ENCODE assay signal across 1 cellular context in the genomic region with DNA sequence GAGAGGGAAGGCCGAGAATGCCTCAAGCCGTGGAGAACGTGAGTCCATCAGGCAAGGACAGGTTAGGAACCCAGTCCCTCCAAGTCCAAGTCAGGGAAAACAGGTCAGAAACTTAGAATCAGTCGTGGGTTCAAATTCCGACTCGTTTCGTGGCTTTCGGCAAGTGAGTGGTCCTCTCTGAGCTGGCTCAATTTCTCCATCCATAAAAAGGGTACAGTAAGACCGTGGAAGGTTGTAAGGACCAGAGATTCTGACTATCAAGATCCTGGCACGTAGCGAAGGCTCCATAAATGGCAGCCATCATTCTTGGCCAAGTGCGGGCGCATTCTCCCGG.
TF ChIP-seq lines count a peak whose summit lies in the region.

No MANE protein-coding gene starts in this region.

TF ChIP-seq in SK-N-SH, 30 proteins besides CTCF, POLR2A, EP300 and RAD21 (continued from another document):
- TF ChIP-seq USF1 (IDR thresholded peaks at IDR 0.05; ENCODE audit: borderline replicate concordance, low read depth) (no peak), MXI1 (IDR thresholded peaks at IDR 0.05; ENCODE audit: low read depth, low read length) (no peak), ELF1 (IDR thresholded peaks at IDR 0.05) (no peak), CHD2 (IDR thresholded peaks at IDR 0.05; ENCODE audit: low read length, partially characterized antibody) (no peak), NRF1 (IDR thresholded peaks at IDR 0.05; ENCODE audit: low read depth, low read length) (no peak), RXRA (IDR thresholded peaks at IDR 0.05; ENCODE audit: borderline replicate concordance, low read depth) (no peak), NFIC (IDR thresholded peaks at IDR 0.05; ENCODE audit: borderline replicate concordance) (no peak), FOXM1 (IDR thresholded peaks at IDR 0.05; ENCODE audit: low read depth) (no peak), RFX5 (IDR thresholded peaks at IDR 0.05; ENCODE audit: low read length) (no peak), TAF1 (IDR thresholded peaks at IDR 0.05; ENCODE audit: borderline replicate concordance, low read depth, low read length) (no peak), FOXJ3 (CRISPR knock-in tag; IDR thresholded peaks at IDR 0.05) (no peak), MEF2A (IDR thresholded peaks at IDR 0.05; ENCODE audit: borderline replicate concordance, low read depth) (no peak), GABPA (IDR thresholded peaks at IDR 0.05; ENCODE audit: low read depth) (no peak), SIN3A (IDR thresholded peaks at IDR 0.05; ENCODE audit: borderline replicate concordance, low read depth, low read length) (no peak), FOSL2 (IDR thresholded peaks at IDR 0.05; ENCODE audit: borderline replicate concordance, low read depth) (no peak)
- TF ChIP-seq, protein P1, sequence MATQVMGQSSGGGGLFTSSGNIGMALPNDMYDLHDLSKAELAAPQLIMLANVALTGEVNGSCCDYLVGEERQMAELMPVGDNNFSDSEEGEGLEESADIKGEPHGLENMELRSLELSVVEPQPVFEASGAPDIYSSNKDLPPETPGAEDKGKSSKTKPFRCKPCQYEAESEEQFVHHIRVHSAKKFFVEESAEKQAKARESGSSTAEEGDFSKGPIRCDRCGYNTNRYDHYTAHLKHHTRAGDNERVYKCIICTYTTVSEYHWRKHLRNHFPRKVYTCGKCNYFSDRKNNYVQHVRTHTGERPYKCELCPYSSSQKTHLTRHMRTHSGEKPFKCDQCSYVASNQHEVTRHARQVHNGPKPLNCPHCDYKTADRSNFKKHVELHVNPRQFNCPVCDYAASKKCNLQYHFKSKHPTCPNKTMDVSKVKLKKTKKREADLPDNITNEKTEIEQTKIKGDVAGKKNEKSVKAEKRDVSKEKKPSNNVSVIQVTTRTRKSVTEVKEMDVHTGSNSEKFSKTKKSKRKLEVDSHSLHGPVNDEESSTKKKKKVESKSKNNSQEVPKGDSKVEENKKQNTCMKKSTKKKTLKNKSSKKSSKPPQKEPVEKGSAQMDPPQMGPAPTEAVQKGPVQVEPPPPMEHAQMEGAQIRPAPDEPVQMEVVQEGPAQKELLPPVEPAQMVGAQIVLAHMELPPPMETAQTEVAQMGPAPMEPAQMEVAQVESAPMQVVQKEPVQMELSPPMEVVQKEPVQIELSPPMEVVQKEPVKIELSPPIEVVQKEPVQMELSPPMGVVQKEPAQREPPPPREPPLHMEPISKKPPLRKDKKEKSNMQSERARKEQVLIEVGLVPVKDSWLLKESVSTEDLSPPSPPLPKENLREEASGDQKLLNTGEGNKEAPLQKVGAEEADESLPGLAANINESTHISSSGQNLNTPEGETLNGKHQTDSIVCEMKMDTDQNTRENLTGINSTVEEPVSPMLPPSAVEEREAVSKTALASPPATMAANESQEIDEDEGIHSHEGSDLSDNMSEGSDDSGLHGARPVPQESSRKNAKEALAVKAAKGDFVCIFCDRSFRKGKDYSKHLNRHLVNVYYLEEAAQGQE (IDR thresholded peaks at IDR 0.05; ENCODE audit: low read depth, low read length), result no peak
- TF ChIP-seq, protein P2, sequence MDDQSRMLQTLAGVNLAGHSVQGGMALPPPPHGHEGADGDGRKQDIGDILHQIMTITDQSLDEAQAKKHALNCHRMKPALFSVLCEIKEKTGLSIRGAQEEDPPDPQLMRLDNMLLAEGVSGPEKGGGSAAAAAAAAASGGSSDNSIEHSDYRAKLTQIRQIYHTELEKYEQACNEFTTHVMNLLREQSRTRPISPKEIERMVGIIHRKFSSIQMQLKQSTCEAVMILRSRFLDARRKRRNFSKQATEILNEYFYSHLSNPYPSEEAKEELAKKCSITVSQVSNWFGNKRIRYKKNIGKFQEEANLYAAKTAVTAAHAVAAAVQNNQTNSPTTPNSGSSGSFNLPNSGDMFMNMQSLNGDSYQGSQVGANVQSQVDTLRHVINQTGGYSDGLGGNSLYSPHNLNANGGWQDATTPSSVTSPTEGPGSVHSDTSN (IDR thresholded peaks at IDR 0.05), result no peak
TF ChIP-seq in SK-N-SH: peak in this region for 0.
